ENCODE assay signal across 13 cellular contexts in the genomic region with DNA sequence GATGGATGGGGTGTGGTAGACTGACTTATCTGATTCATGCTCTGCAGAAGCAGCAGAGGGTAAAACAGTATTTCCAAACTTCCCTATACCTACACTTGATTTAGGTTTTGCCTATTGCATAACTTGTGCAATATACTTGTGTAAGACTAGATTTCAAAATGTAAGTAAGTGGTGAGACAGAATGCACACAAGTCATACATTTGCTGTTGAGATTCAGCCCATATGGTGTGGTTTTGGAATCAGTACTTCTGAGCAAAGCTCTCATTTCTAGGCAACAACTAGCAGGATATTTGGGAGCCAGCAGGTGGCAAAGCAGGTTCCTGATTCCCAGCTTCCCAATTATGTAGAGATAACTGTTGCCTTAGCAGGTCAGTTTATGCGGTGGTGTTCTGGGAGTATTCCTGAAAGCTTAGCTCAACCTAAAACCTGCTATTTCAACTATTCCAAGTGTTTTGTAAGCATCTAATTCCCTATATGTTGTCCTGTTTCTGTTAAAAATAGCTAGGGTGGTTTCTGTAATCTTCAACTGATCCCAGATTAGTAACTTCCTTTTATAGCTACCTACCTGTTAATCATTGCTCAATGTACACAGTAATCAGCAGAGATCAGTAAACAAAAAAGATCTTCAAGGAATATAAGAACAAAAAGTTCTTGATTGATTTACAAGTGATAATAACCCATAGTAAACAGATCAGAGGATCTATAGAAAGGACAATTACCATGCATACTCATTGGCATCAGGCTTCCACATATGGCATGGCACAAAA. TPM values are rescaled to one million over a fixed set of nuclear protein-coding genes. Genes with fewer than 3 reads are reported as not detected.
DNase-seq lines count a peak whose midpoint lies in the region; TF ChIP-seq lines count a peak whose summit lies in the region.
"Had no signal": no experiment of that assay in that cellular context is flagged by ENCODE, and none has a peak within 500 bp of the region (broad histone marks: within the 10 kb centered on the region; RNA-seq: fewer than 3 reads in every experiment).

No MANE protein-coding gene starts in this region.

- peaks cover 3% of the 10 kb centered on the region for H3K27me3 ChIP-seq in HAP-1 (ENCODE audit: low read depth)
- H3K27me3 ChIP-seq in prostate gland (replicated peaks; ENCODE audit: insufficient read depth) = no peaks in the 10 kb centered on the region

- intact Hi-C loops in Calu3 (cut with micrococcal nuclease; ENCODE audit: unreplicated experiment) = loop anchor here (10.0 kb wide), 1 partner anchor 64 kb away; no protein-coding TSS in a partner anchor
- intact Hi-C loops in prostate gland (cut with DNase I) = no loop called here

- no peaks in the 10 kb centered on the region for H3K9me3 Mint-ChIP-seq in Calu3 (ENCODE audit: low read depth, unreplicated experiment)

- no peak overlapping the region for H3K27ac Mint-ChIP-seq in Calu3 (ENCODE audit: unreplicated experiment)

- H3K27ac ChIP-seq in prostate gland = peak overlapping the region in 1 of 2 donors; percentile 2

- BruUV-seq in Calu3 (replicated peaks; lab: Mats Ljungman, UMichigan) = no TSS peak

- H3K9me3 ChIP-seq in HAP-1 = no peaks in the 10 kb centered on the region
- no peaks in the 10 kb centered on the region for H3K9me3 ChIP-seq in prostate gland

- CTCF ChIA-PET in Calu3 (lab: Charles Lee) = interaction anchor here (1.0 to 1.3 kb wide), 3 partner anchors 19 to 68 kb away, joined by 5 to 31 read pairs (median 5); partner anchors contain the start of gene SMPDL3A

- WGBS in prostate gland = 35% methylated on average over 1 of the region's 1 CpG

- DNase-seq in D341Med (ENCODE audit: low spot score) (peak; percentile 31), NB4 (ENCODE audit: low read depth) (peak; percentile 73), amniotic epithelial cell (ENCODE audit: low read depth) (peak; percentile 68), mucosa of gallbladder (ENCODE audit: low spot score) (peak; percentile 20), SW 1271 (lab: John Stamatoyannopoulos, UW) (no peak), Calu3 (no peak), HAP-1 (ENCODE audit: low spot score in 2 of 2) (no peak), prostate gland (ENCODE audit: low spot score) (no peak)
- DNase-seq: activated gamma-delta T cell treated with Interleukin-2 at 50 U/mL for 16 hours, COR-L47, NCI-H1092, RPMI8226 had no signal

- H3K36me3 ChIP-seq in HAP-1 (replicated peaks) (no peaks in the 10 kb centered on the region), prostate gland (no peaks in the 10 kb centered on the region)

- no peak overlapping the region for H3K4me3 ChIP-seq in NB4 (ENCODE audit: low read depth, low read length)
- H3K4me3 ChIP-seq in HAP-1 = no peak overlapping the region
- no peak overlapping the region for H3K4me3 ChIP-seq in prostate gland

- no peak overlapping the region for H3K4me3 Mint-ChIP-seq in Calu3 (ENCODE audit: low read depth, unreplicated experiment)

- in situ Hi-C loops in HAP-1 (cut with MboI; ENCODE audit: low sequenced_read_pairs) = no loop called here

- no peaks in the 10 kb centered on the region for H3K27me3 Mint-ChIP-seq in Calu3 (ENCODE audit: unreplicated experiment)

- TF ChIP-seq POLR2A in NB4 (IDR thresholded peaks at IDR 0.05; ENCODE audit: extremely low read depth, insufficient read length) (no peak), prostate gland (IDR thresholded peaks at IDR 0.05) (no peak)

- TF ChIP-seq CTCF in NB4 (IDR thresholded peaks at IDR 0.05; ENCODE audit: low read depth, low read length) (no peak), Calu3 (IDR thresholded peaks at IDR 0.05; ENCODE audit: unreplicated experiment) (no peak), prostate gland (IDR thresholded peaks at IDR 0.05) (peak in 1 of 4 experiments; percentile 41)

- peaks cover 17% of the 10 kb centered on the region for H3K4me1 Mint-ChIP-seq in Calu3 (ENCODE audit: low read depth, unreplicated experiment)

- no peaks in the 10 kb centered on the region for H3K36me3 Mint-ChIP-seq in Calu3 (ENCODE audit: insufficient read depth, unreplicated experiment)

- no peaks in the 10 kb centered on the region for H3K4me1 ChIP-seq in HAP-1
- no peaks in the 10 kb centered on the region for H3K4me1 ChIP-seq in prostate gland (replicated peaks)

RNA-seq across cellular contexts. Expression of gene FABP7, which starts 8.5 kb away (rescaled TPM):
- not detected for total RNA-seq in mucosa of gallbladder
- not detected in 2 replicates for total RNA-seq in Calu3 (2022)
- not detected for total RNA-seq in prostate gland
- total RNA-seq: fibroblast of lung had no signal

RNA-seq across cellular contexts. Expression of gene SMPDL3A, which starts 18.0 kb away (rescaled TPM):
- total RNA-seq in mucosa of gallbladder (27.9 TPM), Calu3 (2022) (1.6 and 1.8 TPM in 2 replicates), prostate gland (10 to 100 TPM in 1 of 2 donors, 1 to 10 TPM in 1; 7.6 to 30.7 TPM)

Comparison
In these comparisons a context has a peak if more than half of its experiments do, and no peak if none do; other contexts are left out.
1. DNase-seq: peak in D341Med (single experiment), NB4 (single experiment), amniotic epithelial cell (single experiment) and mucosa of gallbladder (single experiment); none in SW 1271 (0 of 2), Calu3 (single experiment), HAP-1 (0 of 2) and prostate gland (single experiment).